17 cellular contexts compared by ENCODE assay signal in the genomic region with DNA sequence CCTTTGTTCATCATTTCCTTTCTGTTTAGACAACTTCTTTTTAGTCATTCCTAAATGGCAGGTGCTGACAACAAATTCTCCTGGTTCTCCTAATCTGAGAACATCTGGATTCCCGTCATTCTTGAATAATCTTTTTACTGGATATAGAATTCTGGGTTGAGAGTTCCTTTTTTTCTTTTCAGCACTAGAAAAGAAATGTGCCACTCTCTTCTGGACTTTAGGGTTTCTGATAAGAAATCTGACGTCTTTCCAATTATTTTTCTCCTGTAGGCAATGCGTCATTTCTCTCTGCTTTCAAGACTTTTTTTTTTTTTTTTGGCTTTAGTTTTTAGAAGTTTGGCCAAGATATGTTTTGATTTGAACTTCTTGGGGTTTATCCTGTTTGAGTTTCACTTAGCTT.
A peak's percentile ranks its signal among the peaks of the same experiment; 100 is the strongest.
DNase-seq lines count a peak whose midpoint lies in the region; ATAC-seq and TF ChIP-seq lines count a peak whose summit lies in the region.
"Had no signal": no experiment of that assay in that cellular context is flagged by ENCODE, and none has a peak within 500 bp of the region (broad histone marks: within the 10 kb centered on the region; RNA-seq: fewer than 3 reads in every experiment).

No MANE protein-coding gene starts in this region.

- peaks cover 4% of the 10 kb centered on the region for H3K9me3 Mint-ChIP-seq in activated naive CD4-positive, alpha-beta T cell treated with anti-CD3 and anti-CD28 coated beads, Interleukin-2, amount 50 U/mL, for 24 hours
- H3K9me3 Mint-ChIP-seq in stimulated activated memory B cell treated with anti-CD40 and anti-IgM and Interleukin-4, amounts not matched to agents 10 μg/mL and 1 μg/mL and 100 μg/mL, for 72 hours: peaks cover 4% of the 10 kb centered on the region

- H3K4me1 Mint-ChIP-seq in activated naive CD4-positive, alpha-beta T cell treated with anti-CD3 and anti-CD28 coated beads, Interleukin-2, amount 50 U/mL, for 24 hours: peaks cover 50% of the 10 kb centered on the region
- H3K4me1 Mint-ChIP-seq in stimulated activated memory B cell treated with anti-CD40 and anti-IgM and Interleukin-4, amounts not matched to agents 10 μg/mL and 1 μg/mL and 100 μg/mL, for 72 hours: peaks cover 24% of the 10 kb centered on the region

- DNase-seq in activated naive CD4-positive, alpha-beta T cell treated with anti-CD3 and anti-CD28 coated beads, Interleukin-2, amount 50 U/mL, for 16 hours: no peak
- DNase-seq in OCI-M1 (lab: John Stamatoyannopoulos, UW) (peak; percentile 67), cardiac fibroblast (ENCODE audit: low read depth in 2 of 2) (peak; percentile 76 to 93), caudate nucleus (lab: John Stamatoyannopoulos, UW) (no peak), ureter (ENCODE audit: low spot score) (no peak)
- DNase-seq: activated CD4-positive, alpha-beta T cell treated with anti-CD3 and anti-CD28 coated beads for 48 hours; activated effector memory CD4-positive, alpha-beta T cell treated with Interleukin-2 at 50 U/mL for 16 hours; Calu3; mucosa of descending colon; NCI-H1092 treated with DMSO at 0.1 percent for 48 hours; NCI-H2171; RPMI8226; stimulated activated CD4-positive, alpha-beta T cell treated with anti-CD3 and anti-CD28 coated beads, Interleukin-4, amount 100 ng/mL, for 4 hours had no signal

- no peaks in the 10 kb centered on the region for H3K27me3 Mint-ChIP-seq in activated naive CD4-positive, alpha-beta T cell treated with anti-CD3 and anti-CD28 coated beads, Interleukin-2, amount 50 U/mL, for 24 hours
- peaks cover 48% of the 10 kb centered on the region for H3K27me3 Mint-ChIP-seq in stimulated activated memory B cell treated with anti-CD40 and anti-IgM and Interleukin-4, amounts not matched to agents 10 μg/mL and 1 μg/mL and 100 μg/mL, for 72 hours

- peaks cover 8% of the 10 kb centered on the region for H3K36me3 Mint-ChIP-seq in activated naive CD4-positive, alpha-beta T cell treated with anti-CD3 and anti-CD28 coated beads, Interleukin-2, amount 50 U/mL, for 24 hours
- H3K36me3 Mint-ChIP-seq in stimulated activated memory B cell treated with anti-CD40 and anti-IgM and Interleukin-4, amounts not matched to agents 10 μg/mL and 1 μg/mL and 100 μg/mL, for 72 hours: peaks cover 6% of the 10 kb centered on the region

- no peak overlapping the region for H3K27ac Mint-ChIP-seq in activated naive CD4-positive, alpha-beta T cell treated with anti-CD3 and anti-CD28 coated beads, Interleukin-2, amount 50 U/mL, for 24 hours
- H3K27ac Mint-ChIP-seq in stimulated activated memory B cell treated with anti-CD40 and anti-IgM and Interleukin-4, amounts not matched to agents 10 μg/mL and 1 μg/mL and 100 μg/mL, for 72 hours: peak overlapping the region; percentile 69

- no peak for TF ChIP-seq POLR2A in GM18505 (IDR thresholded peaks at IDR 0.05; ENCODE audit: borderline replicate concordance, extremely low read depth, insufficient read depth, insufficient read length)

- TF ChIP-seq CTCF in cardiac fibroblast (IDR thresholded peaks at IDR 0.05; ENCODE audit: low read depth, low read length): no peak

- H3K27ac ChIP-seq in caudate nucleus (ENCODE audit: low read depth, low read length): no peak overlapping the region

- peak overlapping the region; percentile 33 for H3K4me3 Mint-ChIP-seq in activated naive CD4-positive, alpha-beta T cell treated with anti-CD3 and anti-CD28 coated beads, Interleukin-2, amount 50 U/mL, for 24 hours
- H3K4me3 Mint-ChIP-seq in stimulated activated memory B cell treated with anti-CD40 and anti-IgM and Interleukin-4, amounts not matched to agents 10 μg/mL and 1 μg/mL and 100 μg/mL, for 72 hours: no peak overlapping the region

- H3K4me3 ChIP-seq in cardiac fibroblast (replicated peaks in 1 of 2; ENCODE audit: low read depth in 2 of 2, low read length in 2 of 2): no peak overlapping the region
- H3K4me3 ChIP-seq: mucosa of descending colon had no signal

- ATAC-seq in stimulated activated memory B cell treated with anti-CD40 and anti-IgM and Interleukin-4, amounts not matched to agents 10 μg/mL and 1 μg/mL and 100 μg/mL, for 72 hours: no peak
- ATAC-seq in GM18505 (IDR thresholded peaks at IDR 0.05; ENCODE audit: unreplicated experiment): no peak
- ATAC-seq: HepG2, mucosa of descending colon had no signal

Comparison
In these comparisons a context has a peak if more than half of its experiments do, and no peak if none do; other contexts are left out.
1. DNase-seq: peak in OCI-M1 (single experiment) and cardiac fibroblast (2 of 2); none in activated naive CD4-positive, alpha-beta T cell treated with anti-CD3 and anti-CD28 coated beads, Interleukin-2, amount 50 U/mL, for 16 hours (single experiment), caudate nucleus (0 of 61) and ureter (single experiment).